Comparison of ENCODE assay signal across 13 cellular contexts in genomic region chrX:152600853-152601635, GRCh38. TPM values are rescaled to one million over a fixed set of nuclear protein-coding genes. Genes with fewer than 3 reads are reported as not detected.
DNase-seq lines count a peak whose midpoint lies in the region; ATAC-seq and TF ChIP-seq lines count a peak whose summit lies in the region.
"Had no signal": no experiment of that assay in that cellular context is flagged by ENCODE, and none has a peak within 500 bp of the region (broad histone marks: within the 10 kb centered on the region; RNA-seq: fewer than 3 reads in every experiment).

No MANE protein-coding gene starts in this region.

- peak overlapping the region; percentile 9 for H3K4me3 ChIP-seq in neural progenitor cell

- peaks cover 3% of the 10 kb centered on the region for H3K4me1 ChIP-seq in neural progenitor cell

- H3K9me3 Mint-ChIP-seq in neural progenitor cell: peaks cover 7% of the 10 kb centered on the region
- H3K9me3 Mint-ChIP-seq: activated B cell treated with CpG ODN at 0.5 μM for 24 hours; activated naive CD8-positive, alpha-beta T cell treated with anti-CD3 and anti-CD28 coated beads, Interleukin-2, amount 10 ng/mL, durations not matched to agents 7 days and 5 days had no signal

- H3K4me3 Mint-ChIP-seq in neural progenitor cell: no peak overlapping the region
- H3K4me3 Mint-ChIP-seq: activated B cell treated with CpG ODN at 0.5 μM for 24 hours; activated naive CD8-positive, alpha-beta T cell treated with anti-CD3 and anti-CD28 coated beads, Interleukin-2, amount 10 ng/mL, durations not matched to agents 7 days and 5 days; CD14-positive monocyte; naive B cell had no signal

- no peaks in the 10 kb centered on the region for H3K79me2 ChIP-seq in neural progenitor cell (ENCODE audit: low read depth)

- H3F3A ChIP-seq in neural progenitor cell (ENCODE audit: low read depth): no peaks in the 10 kb centered on the region

- peak overlapping the region; percentile 58 for H3K27ac Mint-ChIP-seq in neural progenitor cell
- H3K27ac Mint-ChIP-seq: activated B cell treated with CpG ODN at 0.5 μM for 24 hours; activated naive CD8-positive, alpha-beta T cell treated with anti-CD3 and anti-CD28 coated beads, Interleukin-2, amount 10 ng/mL, durations not matched to agents 7 days and 5 days; CD14-positive monocyte; naive B cell had no signal

- no peak for TF ChIP-seq CTCF in neural progenitor cell (IDR thresholded peaks at IDR 0.05)

- H3K9ac ChIP-seq in neural progenitor cell: no peak overlapping the region

- no peaks in the 10 kb centered on the region for H3K9me3 ChIP-seq in neural progenitor cell (ENCODE audit: low read depth)

- peaks cover 23% of the 10 kb centered on the region for H3K4me1 Mint-ChIP-seq in neural progenitor cell
- H3K4me1 Mint-ChIP-seq: activated B cell treated with CpG ODN at 0.5 μM for 24 hours; activated naive CD8-positive, alpha-beta T cell treated with anti-CD3 and anti-CD28 coated beads, Interleukin-2, amount 10 ng/mL, durations not matched to agents 7 days and 5 days; CD14-positive monocyte; naive B cell had no signal

- no peaks in the 10 kb centered on the region for H3K36me3 ChIP-seq in neural progenitor cell

- H3K27ac ChIP-seq in neural progenitor cell: no peak overlapping the region

- H3K4me2 ChIP-seq in neural progenitor cell: no peak overlapping the region

- DNase-seq in H4 (ENCODE audit: low spot score) (peak; percentile 50), NCI-H187 treated with DMSO at 0.1 percent for 48 hours (lab: John Stamatoyannopoulos, UW) (peak; percentile 49), astrocyte of the hippocampus (ENCODE audit: low read depth, low spot score) (peak; percentile 68), neural progenitor cell (ENCODE audit: low spot score) (peak; percentile 75), NCI-H1694 treated with DMSO at 0.1 percent for 48 hours (lab: John Stamatoyannopoulos, UW) (no peak)
- DNase-seq: activated B cell treated with CpG ODN at 0.5 μM for 24 hours; activated naive CD8-positive, alpha-beta T cell treated with anti-CD3 and anti-CD28 coated beads, Interleukin-2, amount 10 ng/mL, durations not matched to agents 7 days and 5 days; naive B cell; NCI-H446 treated with DMSO at 0.1 percent for 48 hours had no signal

- no peak for ATAC-seq in GM19324 (IDR thresholded peaks at IDR 0.05; ENCODE audit: low FRiP score, unreplicated experiment)
- no peak for ATAC-seq in GM21515 (IDR thresholded peaks at IDR 0.05; ENCODE audit: unreplicated experiment)

- no peaks in the 10 kb centered on the region for H3K27me3 ChIP-seq in neural progenitor cell

- H2AFZ ChIP-seq in neural progenitor cell (replicated peaks): no peak overlapping the region

- no peaks in the 10 kb centered on the region for H3K27me3 Mint-ChIP-seq in neural progenitor cell (ENCODE audit: insufficient read depth, low read depth)
- H3K27me3 Mint-ChIP-seq: activated B cell treated with CpG ODN at 0.5 μM for 24 hours, naive B cell had no signal

- H4K20me1 ChIP-seq in neural progenitor cell (ENCODE audit: low read depth): no peaks in the 10 kb centered on the region

- no peaks in the 10 kb centered on the region for H3K36me3 Mint-ChIP-seq in neural progenitor cell
- H3K36me3 Mint-ChIP-seq: activated naive CD8-positive, alpha-beta T cell treated with anti-CD3 and anti-CD28 coated beads, Interleukin-2, amount 10 ng/mL, durations not matched to agents 7 days and 5 days; CD14-positive monocyte; naive B cell had no signal

RNA-seq across cellular contexts. Expression of gene GABRQ, which starts 36.7 kb away (rescaled TPM):
- total RNA-seq in H4 (2014; rRNA removed; shearing (Covaris generic)): 5.9 and 6.1 TPM in 2 replicates
- 0.90 and 1.5 TPM in 2 replicates for total RNA-seq in neural progenitor cell (ENCODE audit: low replicate concordance)
- total RNA-seq: activated B cell treated with CpG ODN at 0.5 μM for 24 hours; activated naive CD8-positive, alpha-beta T cell treated with anti-CD3 and anti-CD28 coated beads, Interleukin-2, amount 10 ng/mL, durations not matched to agents 7 days and 5 days; dermis microvascular lymphatic vessel endothelial cell had no signal
